ENCODE assay signal across 11 cellular contexts in genomic region chr10:7480742-7481381, GRCh38.
DNase-seq lines count a peak whose midpoint lies in the region; ATAC-seq lines count a peak whose summit lies in the region.
"Had no signal": no experiment of that assay in that cellular context is flagged by ENCODE, and none has a peak within 500 bp of the region (broad histone marks: within the 10 kb centered on the region; RNA-seq: fewer than 3 reads in every experiment).

No MANE protein-coding gene starts in this region.

- CTCF ChIA-PET in activated CD4-positive, alpha-beta memory T cell treated with anti-CD3 and anti-CD28 coated beads, Interleukin-2, amount 10 ng/mL, durations not matched to agents 7 days and 5 days (lab: Charles Lee), result interaction anchor here (1.4 kb wide), 1 partner anchor 44 kb away, joined by 4 read pairs; no protein-coding TSS in a partner anchor
- CTCF ChIA-PET in activated CD4-positive, alpha-beta memory T cell treated with anti-CD3 and anti-CD28 coated beads for 36 hours (lab: Charles Lee), result interaction anchor here (0.6 kb wide), 1 partner anchor 798 kb away, joined by 3 read pairs; no protein-coding TSS in a partner anchor

- intact Hi-C loops in activated CD4-positive, alpha-beta memory T cell treated with anti-CD3 and anti-CD28 coated beads for 36 hours (cut with micrococcal nuclease), result loop anchor here (5.0 kb wide), 1 partner anchor 69 kb away; the partner anchor contains the start of gene SFMBT2

- peak overlapping the region; percentile 59 for H3K27ac Mint-ChIP-seq in activated CD4-positive, alpha-beta memory T cell treated with anti-CD3 and anti-CD28 coated beads, Interleukin-2, amount 10 ng/mL, durations not matched to agents 7 days and 5 days
- no peak overlapping the region for H3K27ac Mint-ChIP-seq in activated CD4-positive, alpha-beta memory T cell treated with anti-CD3 and anti-CD28 coated beads for 36 hours
- H3K27ac Mint-ChIP-seq in T-helper 1 cell treated with Interleukin-12 subunit alpha and Interleukin-12 subunit beta and Interleukin-4 antibody, amounts not matched to agents 30 μg/mL and 1 μg/mL, for 36 hours, result peak overlapping the region; percentile 71
- peak overlapping the region; percentile 53 for H3K27ac Mint-ChIP-seq in stimulated activated naive B cell treated with anti-CD40 and anti-IgM and Interleukin-4, amounts not matched to agents 10 μg/mL and 1 μg/mL and 100 μg/mL, for 72 hours

- no peaks in the 10 kb centered on the region for H3K9me3 Mint-ChIP-seq in activated CD4-positive, alpha-beta memory T cell treated with anti-CD3 and anti-CD28 coated beads, Interleukin-2, amount 10 ng/mL, durations not matched to agents 7 days and 5 days
- no peaks in the 10 kb centered on the region for H3K9me3 Mint-ChIP-seq in activated CD4-positive, alpha-beta memory T cell treated with anti-CD3 and anti-CD28 coated beads for 36 hours
- H3K9me3 Mint-ChIP-seq in T-helper 1 cell treated with Interleukin-12 subunit alpha and Interleukin-12 subunit beta and Interleukin-4 antibody, amounts not matched to agents 30 μg/mL and 1 μg/mL, for 36 hours, result peaks cover 10% of the 10 kb centered on the region
- H3K9me3 Mint-ChIP-seq in stimulated activated naive B cell treated with anti-CD40 and anti-IgM and Interleukin-4, amounts not matched to agents 10 μg/mL and 1 μg/mL and 100 μg/mL, for 72 hours, result peaks cover 0 to 5% of the 10 kb centered on the region in 2 donors

- peaks cover 19% of the 10 kb centered on the region for H3K36me3 Mint-ChIP-seq in activated CD4-positive, alpha-beta memory T cell treated with anti-CD3 and anti-CD28 coated beads, Interleukin-2, amount 10 ng/mL, durations not matched to agents 7 days and 5 days (ENCODE audit: low read depth)
- no peaks in the 10 kb centered on the region for H3K36me3 Mint-ChIP-seq in activated CD4-positive, alpha-beta memory T cell treated with anti-CD3 and anti-CD28 coated beads for 36 hours
- peaks cover 11% of the 10 kb centered on the region for H3K36me3 Mint-ChIP-seq in T-helper 1 cell treated with Interleukin-12 subunit alpha and Interleukin-12 subunit beta and Interleukin-4 antibody, amounts not matched to agents 30 μg/mL and 1 μg/mL, for 36 hours (ENCODE audit: low read depth)
- H3K36me3 Mint-ChIP-seq in stimulated activated naive B cell treated with anti-CD40 and anti-IgM and Interleukin-4, amounts not matched to agents 10 μg/mL and 1 μg/mL and 100 μg/mL, for 72 hours, result peaks cover 7 to 9% of the 10 kb centered on the region in 2 donors

- H3K4me1 Mint-ChIP-seq in activated CD4-positive, alpha-beta memory T cell treated with anti-CD3 and anti-CD28 coated beads, Interleukin-2, amount 10 ng/mL, durations not matched to agents 7 days and 5 days, result peaks cover 70% of the 10 kb centered on the region
- peaks cover 65% of the 10 kb centered on the region for H3K4me1 Mint-ChIP-seq in activated CD4-positive, alpha-beta memory T cell treated with anti-CD3 and anti-CD28 coated beads for 36 hours (ENCODE audit: low read depth)
- H3K4me1 Mint-ChIP-seq in T-helper 1 cell treated with Interleukin-12 subunit alpha and Interleukin-12 subunit beta and Interleukin-4 antibody, amounts not matched to agents 30 μg/mL and 1 μg/mL, for 36 hours (ENCODE audit: low read depth), result peaks cover 58% of the 10 kb centered on the region
- peaks cover 46 to 84% of the 10 kb centered on the region in 2 donors for H3K4me1 Mint-ChIP-seq in stimulated activated naive B cell treated with anti-CD40 and anti-IgM and Interleukin-4, amounts not matched to agents 10 μg/mL and 1 μg/mL and 100 μg/mL, for 72 hours

- H3K4me3 Mint-ChIP-seq in activated CD4-positive, alpha-beta memory T cell treated with anti-CD3 and anti-CD28 coated beads, Interleukin-2, amount 10 ng/mL, durations not matched to agents 7 days and 5 days, result no peak overlapping the region
- no peak overlapping the region for H3K4me3 Mint-ChIP-seq in activated CD4-positive, alpha-beta memory T cell treated with anti-CD3 and anti-CD28 coated beads for 36 hours
- peak overlapping the region; percentile 36 for H3K4me3 Mint-ChIP-seq in T-helper 1 cell treated with Interleukin-12 subunit alpha and Interleukin-12 subunit beta and Interleukin-4 antibody, amounts not matched to agents 30 μg/mL and 1 μg/mL, for 36 hours
- peak overlapping the region; percentile 66 to 77 for H3K4me3 Mint-ChIP-seq in stimulated activated naive B cell treated with anti-CD40 and anti-IgM and Interleukin-4, amounts not matched to agents 10 μg/mL and 1 μg/mL and 100 μg/mL, for 72 hours

- POLR2A ChIA-PET in activated CD4-positive, alpha-beta memory T cell treated with anti-CD3 and anti-CD28 coated beads, Interleukin-2, amount 10 ng/mL, durations not matched to agents 7 days and 5 days (lab: Charles Lee), result interaction anchor here (1.0 to 1.4 kb wide), 2 partner anchors 8 to 28 kb away, joined by 3 read pairs; no protein-coding TSS in a partner anchor
- POLR2A ChIA-PET in activated CD4-positive, alpha-beta memory T cell treated with anti-CD3 and anti-CD28 coated beads for 36 hours (lab: Charles Lee), result no interaction called here

- no peak for DNase-seq in activated CD4-positive, alpha-beta memory T cell treated with anti-CD3 and anti-CD28 coated beads, Interleukin-2, amount 10 ng/mL, durations not matched to agents 7 days and 5 days
- DNase-seq in activated CD4-positive, alpha-beta memory T cell treated with anti-CD3 and anti-CD28 coated beads for 36 hours, result no peak
- peak; percentile 74 for DNase-seq in stimulated activated naive B cell treated with anti-CD40 and anti-IgM and Interleukin-4, amounts not matched to agents 10 μg/mL and 1 μg/mL and 100 μg/mL, for 72 hours
- no peak for DNase-seq in stimulated activated CD4-positive, alpha-beta T cell treated with anti-CD3 and anti-CD28 coated beads, Interleukin-1b, Interleukin-23, amount 100 ng/mL, for 48 hours
- no peak for DNase-seq in NCI-H146 (lab: John Stamatoyannopoulos, UW)
- DNase-seq in activated effector memory CD4-positive, alpha-beta T cell treated with anti-CD3 and anti-CD28 coated beads, Interleukin-2, amount 50 U/mL, for 16 hours, result no peak
- DNase-seq: GOT3, midbrain, NCI-H2171 treated with DMSO at 0.1 percent for 48 hours had no signal

- ATAC-seq in HG02885 (IDR thresholded peaks at IDR 0.05; ENCODE audit: poor library complexity, unreplicated experiment), result peak; percentile 45
- ATAC-seq in stimulated activated naive B cell treated with anti-CD40 and anti-IgM and Interleukin-4, amounts not matched to agents 10 μg/mL and 1 μg/mL and 100 μg/mL, for 72 hours (replicated peaks), result peak; percentile 91 to 94

- H3K27me3 Mint-ChIP-seq in activated CD4-positive, alpha-beta memory T cell treated with anti-CD3 and anti-CD28 coated beads, Interleukin-2, amount 10 ng/mL, durations not matched to agents 7 days and 5 days, result no peaks in the 10 kb centered on the region
- no peaks in the 10 kb centered on the region for H3K27me3 Mint-ChIP-seq in activated CD4-positive, alpha-beta memory T cell treated with anti-CD3 and anti-CD28 coated beads for 36 hours
- H3K27me3 Mint-ChIP-seq in T-helper 1 cell treated with Interleukin-12 subunit alpha and Interleukin-12 subunit beta and Interleukin-4 antibody, amounts not matched to agents 30 μg/mL and 1 μg/mL, for 36 hours (ENCODE audit: low read depth), result no peaks in the 10 kb centered on the region
- H3K27me3 Mint-ChIP-seq in stimulated activated naive B cell treated with anti-CD40 and anti-IgM and Interleukin-4, amounts not matched to agents 10 μg/mL and 1 μg/mL and 100 μg/mL, for 72 hours, result no peaks in the 10 kb centered on the region

Comparison
In these comparisons a context has a peak if more than half of its experiments do, and no peak if none do; other contexts are left out.
1. H3K4me3 Mint-ChIP-seq: peak in T-helper 1 cell treated with Interleukin-12 subunit alpha and Interleukin-12 subunit beta and Interleukin-4 antibody, amounts not matched to agents 30 μg/mL and 1 μg/mL, for 36 hours (single experiment) and stimulated activated naive B cell treated with anti-CD40 and anti-IgM and Interleukin-4, amounts not matched to agents 10 μg/mL and 1 μg/mL and 100 μg/mL, for 72 hours (2 of 2); none in activated CD4-positive, alpha-beta memory T cell treated with anti-CD3 and anti-CD28 coated beads, Interleukin-2, amount 10 ng/mL, durations not matched to agents 7 days and 5 days (single experiment) and activated CD4-positive, alpha-beta memory T cell treated with anti-CD3 and anti-CD28 coated beads for 36 hours (single experiment).